Comparison of ENCODE assay signal across 11 cellular contexts in the genomic region with DNA sequence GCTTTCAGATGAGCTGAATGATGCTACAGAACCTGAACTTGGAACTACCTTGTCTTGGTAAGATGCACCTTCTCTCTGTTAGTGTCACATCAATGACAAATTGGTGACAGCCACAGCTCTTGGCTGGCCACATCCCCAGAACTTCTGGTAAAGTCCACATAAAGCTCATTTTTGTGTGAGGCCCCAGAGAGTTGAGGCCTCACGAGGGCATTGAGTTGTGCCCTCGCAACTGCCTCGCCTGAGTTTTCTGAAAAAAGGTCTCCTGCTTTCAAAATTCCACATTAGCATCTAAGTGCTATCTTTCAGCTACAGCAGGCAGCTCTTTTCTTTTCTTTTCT. TPM values are rescaled to one million over a fixed set of nuclear protein-coding genes. Genes with fewer than 3 reads are reported as not detected.
A peak's percentile ranks its signal among the peaks of the same experiment; 100 is the strongest.
DNase-seq lines count a peak whose midpoint lies in the region; ATAC-seq, FAIRE-seq and TF ChIP-seq lines count a peak whose summit lies in the region.
"Had no signal": no experiment of that assay in that cellular context is flagged by ENCODE, and none has a peak within 500 bp of the region (broad histone marks: within the 10 kb centered on the region; RNA-seq: fewer than 3 reads in every experiment).

No MANE protein-coding gene starts in this region.

- no peak for TF ChIP-seq RAD21 in GM12878 (IDR thresholded peaks at IDR 0.05; ENCODE audit: insufficient read depth, low read depth, low read length)

- no peaks in the 10 kb centered on the region for H4K20me1 ChIP-seq in GM12878 (ENCODE audit: control insufficient read depth, insufficient read depth)

- no peak overlapping the region for H2AFZ ChIP-seq in GM12878 (ENCODE audit: control insufficient read depth, low read depth, low read length)

- peaks cover 16% of the 10 kb centered on the region for H3K4me1 ChIP-seq in GM12878 (ENCODE audit: control insufficient read depth, insufficient read depth, low read length)

- peaks cover 0 to 8% of the 10 kb centered on the region in 2 experiments; a peak in 2 of 4 replicates for H3K27me3 ChIP-seq in GM12878 (replicated peaks in 1 of 2; ENCODE audit: control insufficient read depth in 2 of 2, insufficient read depth in 2 of 2, low read length in 1 of 2)

- BruUV-seq in GM12878 (replicated peaks; lab: Mats Ljungman, UMichigan), result no TSS peak

- in situ Hi-C loops in GM12878 (cut with MboI), result no loop called here

- no peak for DNase-seq in GM12878 (ENCODE audit: low read depth, low spot score)
- DNase-seq in NCI-H510A (lab: John Stamatoyannopoulos, UW), result no peak
- DNase-seq in SHP77 treated with DMSO at 0.1 percent for 48 hours (lab: John Stamatoyannopoulos, UW), result no peak
- no peak for DNase-seq in hippocampal formation (lab: John Stamatoyannopoulos, UW)
- DNase-seq: NCI-H1694, NCI-H526, SHP77 had no signal

- no peak for FAIRE-seq in GM12878 (lab: Jason Lieb, UNC)

- CTCF ChIA-PET in GM12878 (lab: Yijun Ruan, JAX), result interaction anchor here (0.6 to 1.8 kb wide), 3 partner anchors 76 to 275 kb away, joined by 3 to 4 read pairs (median 4); no protein-coding TSS in a partner anchor

- H3K4me3 ChIP-seq in GM12878, result no peak overlapping the region
- H3K4me3 ChIP-seq: thoracic aorta had no signal

- intact Hi-C loops in GM12878 (cut with micrococcal nuclease; ENCODE audit: unreplicated experiment), result no loop called here

- peak overlapping the region; percentile 63 for H3K4me2 ChIP-seq in GM12878 (ENCODE audit: control insufficient read depth, insufficient read depth)

- no peak overlapping the region for H3K9ac ChIP-seq in GM12878 (ENCODE audit: control insufficient read depth, insufficient read depth, low read length)

- no peak for TF ChIP-seq POLR2A in GM12878 (IDR thresholded peaks at IDR 0.05; ENCODE audit: low read depth, low read length)

- SMC1A ChIA-PET in GM12878 (lab: Charles Lee; ENCODE audit: uncharacterized antibody, unreplicated experiment), result interaction anchor here (0.8 to 2.9 kb wide), 5 partner anchors 15 to 98 kb away, joined by 3 to 8 read pairs (median 3); no protein-coding TSS in a partner anchor

- peaks cover 3% of the 10 kb centered on the region; the same call in 2 of the 3 replicates for H3K9me3 ChIP-seq in GM12878 (replicated peaks; ENCODE audit: control insufficient read depth, insufficient read depth, low read length)

- WGBS in GM12878 (ENCODE audit: insufficient coverage, insufficient replicate concordance, low lambda C conversion rate, missing lambda C conversion rate), result 3% methylated on average over 3 of the region's 3 CpGs

- no peak for TF ChIP-seq EP300 in GM12878 (IDR thresholded peaks at IDR 0.05; ENCODE audit: borderline replicate concordance in 1 of 2, control insufficient read depth in 1 of 2, low read depth in 2 of 2, low read length in 2 of 2)

- POLR2A ChIA-PET in GM12878 (lab: Charles Lee), result interaction anchor here (0.8 to 1.1 kb wide), 3 partner anchors 14 to 43 kb away, joined by 3 to 7 read pairs (median 5); partner anchors contain the start of gene MRPL57

- H3K27ac ChIP-seq in GM12878 (ENCODE audit: control insufficient read depth, insufficient read depth), result no peak overlapping the region; the same call in 1 of the 2 replicates
- H3K27ac ChIP-seq: thoracic aorta had no signal

- RAD21 ChIA-PET in GM12878 (lab: Charles Lee; ENCODE audit: unreplicated experiment), result interaction anchor here (0.7 to 1.5 kb wide), 5 partner anchors 9 to 1328 kb away, joined by 3 to 6 read pairs (median 3); partner anchors contain the start of genes MRPL57 and SKA3

- no peaks in the 10 kb centered on the region for H3K36me3 ChIP-seq in GM12878 (ENCODE audit: control insufficient read depth in 2 of 2, insufficient read depth in 2 of 2, low read length in 1 of 2)
- H3K36me3 ChIP-seq: thoracic aorta had no signal

- peak; percentile 45 for ATAC-seq in GM18870 (IDR thresholded peaks at IDR 0.05; ENCODE audit: unreplicated experiment)
- ATAC-seq in GM19463 (IDR thresholded peaks at IDR 0.05; ENCODE audit: unreplicated experiment), result peak; percentile 56
- peak; percentile 56 for ATAC-seq in HG03135 (IDR thresholded peaks at IDR 0.05; ENCODE audit: unreplicated experiment)
- ATAC-seq in GM12878, result peak; percentile 86

- no peak for TF ChIP-seq CTCF in GM12878 (IDR thresholded peaks at IDR 0.05 in 2 of 3, conservative IDR thresholded peaks at IDR 0.05 in 1 of 3; ENCODE audit: control insufficient read depth in 2 of 3, extremely low read depth in 1 of 3, insufficient read depth in 1 of 3, low read depth in 3 of 3, low read length in 3 of 3)

- no peaks in the 10 kb centered on the region for H3K79me2 ChIP-seq in GM12878 (ENCODE audit: control insufficient read depth, insufficient read depth, low read length)

TF ChIP-seq in GM12878, 131 proteins besides CTCF, POLR2A, EP300 and RAD21:
- TF ChIP-seq CBFB (IDR thresholded peaks at IDR 0.05; ENCODE audit: low read depth), result peak; percentile 27; the same call in 1 of the 2 replicates
- 0 out of 2 replicates have a peak, but pooled peaks have one; percentile 12 for TF ChIP-seq NBN (IDR thresholded peaks at IDR 0.05)
- no peak for TF ChIP-seq RBBP5 (conservative IDR thresholded peaks at IDR 0.05)

RNA-seq across cellular contexts. Expression of gene MRPL57, which starts 42.6 kb away (rescaled TPM):
- total RNA-seq in GM12878 (2013; cell fraction: nucleolus; rRNA removed), result 10.1 and 10.7 TPM in 2 replicates
- 50.3 and 60.3 TPM in 2 replicates for total RNA-seq in GM12878 (2014; rRNA removed)
- total RNA-seq in GM12878 (2014; rRNA removed; fragmentation: Illumina TruSeq; extraction: Trizol), result 14.3 and 16.5 TPM in 2 replicates
- total RNA-seq in GM12878 (2021), result 23.9 and 26.0 TPM in 2 replicates
- polyA plus RNA-seq in GM12878 (2011; ENCODE audit: low read depth), result 7.4 TPM
- polyA plus RNA-seq in GM12878 (2011; rRNA removed), result 15.6 and 20.2 TPM in 2 replicates
- 11.3 and 16.7 TPM in 2 replicates for polyA plus RNA-seq in GM12878 (2011; cell fraction: cytosol; rRNA removed)
- 10.8 and 14.2 TPM in 2 replicates for polyA plus RNA-seq in GM12878 (2011; cell fraction: nucleus; rRNA removed)
- 20.7 TPM in 2 replicates for polyA plus RNA-seq in GM12878 (2012)
- 8.1 and 10.5 TPM in 2 replicates for polyA plus RNA-seq in GM12878 (2014; fragmentation: Illumina TruSeq; extraction: Trizol)
- polyA plus RNA-seq in GM12878 (2014; fragmentation: Nextera tagmentation; extraction: Ambion mirVana), result 10 to 100 TPM; 13.2 to 25.8 TPM
- 47.5 and 54.4 TPM in 2 replicates for polyA plus RNA-seq in GM12878 (2014; rRNA removed)
- 10 to 100 TPM; 87.5 to 90.6 TPM for polyA plus RNA-seq in GM12878 (2016; fragmentation: Nextera tagmentation; extraction: Ambion mirVana)
- 3.3 and 4.9 TPM in 2 replicates for polyA minus RNA-seq in GM12878 (2011; rRNA and poly(A)+ RNA removed)
- polyA minus RNA-seq in GM12878 (2011; cell fraction: cytosol; rRNA and poly(A)+ RNA removed), result 4.2 and 5.1 TPM in 2 replicates
- 4.7 and 8.7 TPM in 2 replicates for polyA minus RNA-seq in GM12878 (2011; cell fraction: nucleus; rRNA and poly(A)+ RNA removed)

RNA-seq across cellular contexts. Expression of gene SKA3, which starts 42.7 kb away (rescaled TPM):
- 13.3 and 17.5 TPM in 2 replicates for total RNA-seq in GM12878 (2013; cell fraction: nucleolus; rRNA removed)
- total RNA-seq in GM12878 (2014; rRNA removed), result 24.5 and 28.0 TPM in 2 replicates
- total RNA-seq in GM12878 (2014; rRNA removed; fragmentation: Illumina TruSeq; extraction: Trizol), result 26.2 and 27.1 TPM in 2 replicates
- total RNA-seq in GM12878 (2021), result 25.7 and 26.2 TPM in 2 replicates
- polyA plus RNA-seq in GM12878 (2011; ENCODE audit: low read depth), result 8.0 TPM
- polyA plus RNA-seq in GM12878 (2011; rRNA removed), result 27.0 and 45.3 TPM in 2 replicates
- 11.5 and 14.1 TPM in 2 replicates for polyA plus RNA-seq in GM12878 (2011; cell fraction: cytosol; rRNA removed)
- polyA plus RNA-seq in GM12878 (2011; cell fraction: nucleus; rRNA removed), result 9.8 and 11.4 TPM in 2 replicates
- polyA plus RNA-seq in GM12878 (2012), result 8.7 and 12.4 TPM in 2 replicates
- polyA plus RNA-seq in GM12878 (2014; fragmentation: Illumina TruSeq; extraction: Trizol), result 36.3 and 41.8 TPM in 2 replicates
- polyA plus RNA-seq in GM12878 (2014; fragmentation: Nextera tagmentation; extraction: Ambion mirVana), result 10 to 100 TPM; 13.5 to 15.1 TPM
- polyA plus RNA-seq in GM12878 (2014; rRNA removed), result 21.6 and 25.4 TPM in 2 replicates
- 10 to 100 TPM; 59.0 to 69.7 TPM for polyA plus RNA-seq in GM12878 (2016; fragmentation: Nextera tagmentation; extraction: Ambion mirVana)
- polyA minus RNA-seq in GM12878 (2011; rRNA and poly(A)+ RNA removed), result 16.7 and 22.7 TPM in 2 replicates
- 13.9 and 17.0 TPM in 2 replicates for polyA minus RNA-seq in GM12878 (2011; cell fraction: cytosol; rRNA and poly(A)+ RNA removed)
- 6.5 and 7.5 TPM in 2 replicates for polyA minus RNA-seq in GM12878 (2011; cell fraction: nucleus; rRNA and poly(A)+ RNA removed)
- total RNA-seq: thoracic aorta had no signal
